In genomic region chr18:78271790-78272189, GRCh38 we compare ENCODE assay signal across 38 cellular contexts.
"Had no signal": no experiment of that assay in that cellular context is flagged by ENCODE, and none has a peak within 500 bp of the region (broad histone marks: within the 10 kb centered on the region; RNA-seq: fewer than 3 reads in every experiment).

No MANE protein-coding gene starts in this region.

- H3K36me3 ChIP-seq: brain microvascular endothelial cell, Peyer's patch had no signal

- H3K4me3 ChIP-seq: Peyer's patch had no signal

- DNase-seq: activated B cell treated with CpG ODN at 0.5 μM for 24 hours; activated CD4-positive, alpha-beta memory T cell treated with anti-CD3 and anti-CD28 coated beads, Interleukin-2, amount 10 ng/mL, durations not matched to agents 7 days and 5 days; activated CD4-positive, alpha-beta T cell treated with anti-CD3 and anti-CD28 coated beads for 48 hours; activated CD4-positive, CD25-positive, alpha-beta regulatory T cell treated with anti-CD3 and anti-CD28 coated beads, Interleukin-2, amount 50 U/mL, for 72 hours; activated CD8-positive, alpha-beta memory T cell treated with anti-CD3 and anti-CD28 coated beads for 24 hours; activated CD8-positive, alpha-beta memory T cell treated with anti-CD3 and anti-CD28 coated beads, Interleukin-2, amount 10 ng/mL, durations not matched to agents 7 days and 5 days; activated CD8-positive, alpha-beta memory T cell treated with anti-CD3 and anti-CD28 coated beads, Interleukin-2, amount 50 U/mL, for 48 hours; activated effector memory CD4-positive, alpha-beta T cell treated with Interleukin-2 at 50 U/mL for 16 hours; activated naive CD4-positive, alpha-beta T cell treated with anti-CD3 and anti-CD28 coated beads, Interleukin-2, amount 10 ng/mL, durations not matched to agents 7 days and 5 days; activated naive CD8-positive, alpha-beta T cell treated with anti-CD3 and anti-CD28 coated beads, Interleukin-2, amount 50 U/mL, for 24 hours; activated T-cell treated with anti-CD3 and anti-CD28 coated beads, Interleukin-2, amount 50 U/mL, for 48 hours; aorta; brain microvascular endothelial cell; central memory CD4-positive, alpha-beta T cell; MM.1S; MV-4-11; NCI-H1105; NCI-H1417 treated with DMSO at 0.1 percent for 48 hours; NCI-H1694 treated with DMSO at 0.1 percent for 48 hours; NCI-H2029; NCI-H2107; NCI-H226; NCI-H446 treated with DMSO at 0.1 percent for 48 hours; NCI-H524; NCI-H774; NK-92 treated with Interleukin-12 subunit alpha and Interleukin-12 subunit beta, amount 100 ng/mL, for 24 hours; PC-3; Peyer's patch; SIG-M5; T-cell; T-helper 17 cell; T-helper 9 cell had no signal

- H3K27ac Mint-ChIP-seq: activated B cell treated with CpG ODN at 0.5 μM for 24 hours; activated CD4-positive, alpha-beta memory T cell treated with anti-CD3 and anti-CD28 coated beads, Interleukin-2, amount 10 ng/mL, durations not matched to agents 7 days and 5 days; activated CD8-positive, alpha-beta memory T cell treated with anti-CD3 and anti-CD28 coated beads, Interleukin-2, amount 10 ng/mL, durations not matched to agents 7 days and 5 days; activated naive CD4-positive, alpha-beta T cell treated with anti-CD3 and anti-CD28 coated beads, Interleukin-2, amount 10 ng/mL, durations not matched to agents 7 days and 5 days; activated naive CD8-positive, alpha-beta T cell; activated naive CD8-positive, alpha-beta T cell treated with anti-CD3 and anti-CD28 coated beads, Interleukin-2, amount 50 U/mL, for 24 hours; T-cell; T-helper 17 cell had no signal

- H3K27me3 Mint-ChIP-seq: activated B cell treated with CpG ODN at 0.5 μM for 24 hours; activated CD4-positive, alpha-beta memory T cell treated with anti-CD3 and anti-CD28 coated beads, Interleukin-2, amount 10 ng/mL, durations not matched to agents 7 days and 5 days; activated CD8-positive, alpha-beta memory T cell treated with anti-CD3 and anti-CD28 coated beads, Interleukin-2, amount 10 ng/mL, durations not matched to agents 7 days and 5 days; activated naive CD4-positive, alpha-beta T cell treated with anti-CD3 and anti-CD28 coated beads, Interleukin-2, amount 10 ng/mL, durations not matched to agents 7 days and 5 days; activated naive CD8-positive, alpha-beta T cell; activated naive CD8-positive, alpha-beta T cell treated with anti-CD3 and anti-CD28 coated beads, Interleukin-2, amount 50 U/mL, for 24 hours; T-cell; T-helper 17 cell had no signal

- H3K4me3 Mint-ChIP-seq: activated B cell treated with CpG ODN at 0.5 μM for 24 hours; activated CD4-positive, alpha-beta memory T cell treated with anti-CD3 and anti-CD28 coated beads, Interleukin-2, amount 10 ng/mL, durations not matched to agents 7 days and 5 days; activated CD8-positive, alpha-beta memory T cell treated with anti-CD3 and anti-CD28 coated beads, Interleukin-2, amount 10 ng/mL, durations not matched to agents 7 days and 5 days; activated naive CD4-positive, alpha-beta T cell treated with anti-CD3 and anti-CD28 coated beads, Interleukin-2, amount 10 ng/mL, durations not matched to agents 7 days and 5 days; activated naive CD8-positive, alpha-beta T cell; activated naive CD8-positive, alpha-beta T cell treated with anti-CD3 and anti-CD28 coated beads, Interleukin-2, amount 50 U/mL, for 24 hours; T-cell; T-helper 17 cell had no signal

- H3K36me3 Mint-ChIP-seq: activated naive CD4-positive, alpha-beta T cell treated with anti-CD3 and anti-CD28 coated beads, Interleukin-2, amount 10 ng/mL, durations not matched to agents 7 days and 5 days; T-cell had no signal

- ATAC-seq: activated CD8-positive, alpha-beta memory T cell treated with anti-CD3 and anti-CD28 coated beads, Interleukin-2, amount 10 ng/mL, durations not matched to agents 7 days and 5 days; activated naive CD8-positive, alpha-beta T cell treated with anti-CD3 and anti-CD28 coated beads, Interleukin-2, amount 50 U/mL, for 24 hours; PC-3; Right ventricle myocardium inferior; SK-N-SH treated with all-trans-retinoic acid at 6 μM for 48 hours; T-cell; T-helper 17 cell had no signal

- H3K9ac ChIP-seq: KMS-11 had no signal

- H3K4me2 ChIP-seq: KMS-11 had no signal

- H3K27me3 ChIP-seq: brain microvascular endothelial cell, Peyer's patch had no signal

- H3K4me1 Mint-ChIP-seq: activated B cell treated with CpG ODN at 0.5 μM for 24 hours; activated CD4-positive, alpha-beta memory T cell treated with anti-CD3 and anti-CD28 coated beads, Interleukin-2, amount 10 ng/mL, durations not matched to agents 7 days and 5 days; activated CD8-positive, alpha-beta memory T cell treated with anti-CD3 and anti-CD28 coated beads, Interleukin-2, amount 10 ng/mL, durations not matched to agents 7 days and 5 days; activated naive CD4-positive, alpha-beta T cell treated with anti-CD3 and anti-CD28 coated beads, Interleukin-2, amount 10 ng/mL, durations not matched to agents 7 days and 5 days; activated naive CD8-positive, alpha-beta T cell treated with anti-CD3 and anti-CD28 coated beads, Interleukin-2, amount 50 U/mL, for 24 hours; T-cell; T-helper 17 cell had no signal

- H3K9me3 ChIP-seq: Peyer's patch had no signal

- H3K4me1 ChIP-seq: Peyer's patch had no signal

- H3K27ac ChIP-seq: brain microvascular endothelial cell, KMS-11, Peyer's patch, RWPE1, VCaP had no signal
